11 cellular contexts compared by ENCODE assay signal in the genomic region with DNA sequence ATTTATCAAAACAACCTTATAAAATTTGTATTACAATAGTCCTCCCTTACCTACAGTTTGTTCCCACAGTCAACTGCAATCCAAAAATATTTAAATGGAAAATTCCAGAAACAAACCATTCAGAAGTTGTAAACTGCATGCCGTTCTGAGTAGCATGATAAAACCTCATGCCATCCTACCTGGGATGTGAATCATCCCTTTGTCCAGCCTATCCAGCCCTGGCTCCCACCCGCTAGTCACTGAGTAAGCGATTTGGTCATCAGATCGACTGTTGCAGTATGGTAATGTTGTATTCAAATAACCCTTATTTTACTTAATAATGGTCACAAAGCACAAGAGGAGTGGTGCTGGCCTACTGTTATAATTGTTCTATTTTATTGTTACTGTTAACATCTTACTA.
DNase-seq lines count a peak whose midpoint lies in the region; ATAC-seq, FAIRE-seq and TF ChIP-seq lines count a peak whose summit lies in the region.
"Had no signal": no experiment of that assay in that cellular context is flagged by ENCODE, and none has a peak within 500 bp of the region (broad histone marks: within the 10 kb centered on the region; RNA-seq: fewer than 3 reads in every experiment).

No MANE protein-coding gene starts in this region.

- no peaks in the 10 kb centered on the region for H3K27me3 Mint-ChIP-seq in neural progenitor cell (ENCODE audit: insufficient read depth, low read depth)

- no peaks in the 10 kb centered on the region for H3K36me3 ChIP-seq in neural progenitor cell

- peak; percentile 95 for FAIRE-seq in H54 (lab: Jason Lieb, UNC)

- peaks cover 33% of the 10 kb centered on the region for H3K4me1 ChIP-seq in neural progenitor cell

- intact Hi-C loops in posterior cingulate gyrus (cut with DNase I), result no loop called here

- ATAC-seq in esophagus mucosa, result peak; percentile 58
- ATAC-seq in GM18858 (IDR thresholded peaks at IDR 0.05; ENCODE audit: unreplicated experiment), result no peak
- ATAC-seq in GM19023 (IDR thresholded peaks at IDR 0.05; ENCODE audit: unreplicated experiment), result no peak

- no peaks in the 10 kb centered on the region for H3K9me3 ChIP-seq in neural progenitor cell (ENCODE audit: low read depth)

- H3K9me3 Mint-ChIP-seq in neural progenitor cell, result no peaks in the 10 kb centered on the region
- H3K9me3 Mint-ChIP-seq: CD14-positive monocyte had no signal

- no peaks in the 10 kb centered on the region for H3K36me3 Mint-ChIP-seq in neural progenitor cell

- no peak overlapping the region for H3K4me3 ChIP-seq in neural progenitor cell

- peak overlapping the region; percentile 81 for H3K4me2 ChIP-seq in neural progenitor cell

- H3K27me3 ChIP-seq in neural progenitor cell, result no peaks in the 10 kb centered on the region

- TF ChIP-seq CTCF in neural progenitor cell (IDR thresholded peaks at IDR 0.05), result no peak

- no peak overlapping the region for H3K27ac Mint-ChIP-seq in neural progenitor cell
- H3K27ac Mint-ChIP-seq: CD14-positive monocyte had no signal

- no peak overlapping the region for H3K9ac ChIP-seq in neural progenitor cell

- peaks cover 29% of the 10 kb centered on the region for H3K79me2 ChIP-seq in neural progenitor cell (ENCODE audit: low read depth)

- DNase-seq in H54 (ENCODE audit: insufficient read length, low spot score), result peak; percentile 34
- DNase-seq in RKO (ENCODE audit: low spot score), result peak; percentile 24
- DNase-seq in neural progenitor cell (ENCODE audit: low spot score), result no peak
- DNase-seq in posterior cingulate gyrus, result no peak
- DNase-seq in NCI-H1092 treated with DMSO at 0.1 percent for 48 hours (lab: John Stamatoyannopoulos, UW), result no peak
- DNase-seq: effector CD8-positive, alpha-beta T cell; T1000 had no signal

- peak overlapping the region; percentile 44 for H3K4me3 Mint-ChIP-seq in neural progenitor cell

- H3K27ac ChIP-seq in neural progenitor cell, result no peak overlapping the region

- no peak for TF ChIP-seq POLR2A in H54 (IDR thresholded peaks at IDR 0.05; ENCODE audit: low read depth, low read length)

- H2AFZ ChIP-seq in neural progenitor cell (replicated peaks), result no peak overlapping the region

- peaks cover 32% of the 10 kb centered on the region for H3K4me1 Mint-ChIP-seq in neural progenitor cell

- H3F3A ChIP-seq in neural progenitor cell (ENCODE audit: low read depth), result peaks cover 28% of the 10 kb centered on the region

- H4K20me1 ChIP-seq in neural progenitor cell (ENCODE audit: low read depth), result peaks cover 15% of the 10 kb centered on the region

Comparison
In these comparisons a context has a peak if more than half of its experiments do, and no peak if none do; other contexts are left out.
1. DNase-seq: peak in H54 (single experiment) and RKO (single experiment); none in neural progenitor cell (single experiment), posterior cingulate gyrus (0 of 10) and NCI-H1092 treated with DMSO at 0.1 percent for 48 hours (single experiment).